ENCODE assay signal across 1 cellular context in the genomic region with DNA sequence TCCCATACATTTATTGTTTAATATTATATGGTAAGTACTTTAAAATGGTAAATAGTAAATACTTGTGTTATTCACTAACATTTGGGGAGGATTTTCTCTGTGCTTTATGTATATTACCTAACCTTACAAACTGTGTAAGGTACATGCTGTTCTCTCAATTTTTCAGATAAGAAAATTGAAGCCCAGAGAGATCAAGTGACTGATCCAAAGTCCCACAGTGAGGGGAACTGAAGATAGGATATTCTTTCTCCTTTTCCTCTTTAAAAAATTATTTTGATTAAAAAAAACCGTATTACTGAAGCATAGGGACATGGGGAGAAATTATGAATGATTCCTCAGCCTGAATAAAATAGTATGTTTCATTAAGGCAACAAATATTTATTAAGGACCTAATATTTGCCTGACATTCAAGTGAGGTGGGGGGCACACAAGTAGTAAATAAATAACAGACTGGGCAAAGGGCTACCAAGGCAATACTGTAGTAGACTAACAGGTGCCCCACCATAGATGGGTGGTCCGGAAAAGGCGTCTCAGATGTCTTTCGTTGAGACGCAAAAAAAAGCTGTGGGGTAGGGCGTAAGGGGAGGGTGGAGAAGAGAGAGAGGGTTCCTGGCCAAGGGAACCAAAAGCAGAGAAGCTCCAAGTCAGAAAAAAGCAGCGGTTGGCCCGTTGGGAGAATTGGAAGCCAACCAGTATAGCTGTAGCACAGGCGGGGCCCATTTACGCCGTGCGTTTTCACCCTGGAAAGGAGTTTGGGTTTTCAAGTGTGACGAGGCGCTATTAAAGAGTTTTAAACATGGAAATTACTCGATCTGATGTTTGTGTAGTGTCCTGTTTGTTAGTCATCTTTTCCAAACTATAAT.
TF ChIP-seq lines count a peak whose summit lies in the region.

No MANE protein-coding gene starts in this region.

TF ChIP-seq in HCT116, 20 proteins besides CTCF, POLR2A, EP300 and RAD21:
- TF ChIP-seq JUND (IDR thresholded peaks at IDR 0.05) (no peak), CBX3 (IDR thresholded peaks at IDR 0.05; ENCODE audit: low read depth) (no peak)
TF ChIP-seq in HCT116: peak in this region for 0.
